11 cellular contexts compared by ENCODE assay signal in genomic region chr16:70694088-70694487, GRCh38. TPM values are rescaled to one million over a fixed set of nuclear protein-coding genes. Genes with fewer than 3 reads are reported as not detected.
DNase-seq lines count a peak whose midpoint lies in the region; ATAC-seq, FAIRE-seq and TF ChIP-seq lines count a peak whose summit lies in the region.
"Had no signal": no experiment of that assay in that cellular context is flagged by ENCODE, and none has a peak within 500 bp of the region (broad histone marks: within the 10 kb centered on the region; RNA-seq: fewer than 3 reads in every experiment).

No MANE protein-coding gene starts in this region.

- H4K20me1 ChIP-seq in HepG2 (ENCODE audit: insufficient read depth, low read length) = no peaks in the 10 kb centered on the region

- CTCF ChIA-PET in HepG2 (lab: Yijun Ruan, JAX; ENCODE audit: low intra/inter-chr PET ratio, low total read pairs) = no interaction called here

- no TSS peak for BruUV-seq in HepG2 (replicated peaks; lab: Mats Ljungman, UMichigan)

- H3K4me1 ChIP-seq in HepG2 (ENCODE audit: insufficient read depth, low read length) = peaks cover 62% of the 10 kb centered on the region
- H3K4me1 ChIP-seq in right lobe of liver = peaks cover 0 to 9% (median 5%) of the 10 kb centered on the region in 4 donors

- H3K79me2 ChIP-seq in HepG2 (ENCODE audit: insufficient read depth, low read length) = no peaks in the 10 kb centered on the region

- no peak overlapping the region for H3K4me3 Mint-ChIP-seq in chondrocyte (ENCODE audit: unreplicated experiment)
- H3K4me3 Mint-ChIP-seq: activated CD4-positive, alpha-beta memory T cell treated with anti-CD3 and anti-CD28 coated beads for 36 hours had no signal

- H3K27me3 Mint-ChIP-seq in chondrocyte (ENCODE audit: low read depth) = no peaks in the 10 kb centered on the region
- H3K27me3 Mint-ChIP-seq: activated CD4-positive, alpha-beta memory T cell treated with anti-CD3 and anti-CD28 coated beads for 36 hours had no signal

- in situ Hi-C loops in HepG2 (cut with HindIII; ENCODE audit: extremely low pct_ligation_motif_present, low pct_unique_long_range_greater_than_20kb) = no loop called here

- H2AFZ ChIP-seq in HepG2 (ENCODE audit: low read length) = no peak overlapping the region

- TF ChIP-seq POLR2A in HepG2 (IDR thresholded peaks at IDR 0.05; ENCODE audit: insufficient read depth in 1 of 2, low read depth in 2 of 2, low read length in 2 of 2) = no peak
- TF ChIP-seq POLR2A in right lobe of liver (IDR thresholded peaks at IDR 0.05) = no peak

- no peaks in the 10 kb centered on the region for H3K9me3 Mint-ChIP-seq in chondrocyte (ENCODE audit: low read depth)
- H3K9me3 Mint-ChIP-seq: activated CD4-positive, alpha-beta memory T cell treated with anti-CD3 and anti-CD28 coated beads for 36 hours had no signal

- H3K36me3 Mint-ChIP-seq in chondrocyte (ENCODE audit: low read depth) = peaks cover 3% of the 10 kb centered on the region

- H3K27me3 ChIP-seq in HepG2 (ENCODE audit: control insufficient read depth in 1 of 2, insufficient read depth in 2 of 2, low read length in 2 of 2) (no peaks in the 10 kb centered on the region), right lobe of liver (no peaks in the 10 kb centered on the region), layer of hippocampus (ENCODE audit: control insufficient read depth, insufficient read depth, low read length) (no peaks in the 10 kb centered on the region)

- peaks cover 90% of the 10 kb centered on the region for H3K4me1 Mint-ChIP-seq in chondrocyte (ENCODE audit: low read depth)

- 87% methylated on average over 10 of the region's 10 CpGs for WGBS in HepG2 (ENCODE audit: low lambda C conversion rate)
- WGBS in right lobe of liver (ENCODE audit: insufficient coverage, low coverage, low lambda C conversion rate, missing lambda C conversion rate) = 83% methylated on average over 1 of the region's 10 CpGs

- no peak overlapping the region for H3K9ac ChIP-seq in HepG2 (ENCODE audit: insufficient read depth, low read depth, low read length)

- DNase-seq in HepG2 (ENCODE audit: low spot score) (no peak), right lobe of liver (no peak), chondrocyte (ENCODE audit: low spot score) (no peak), NCI-H1436 treated with DMSO at 0.1 percent for 48 hours (lab: John Stamatoyannopoulos, UW) (no peak), KG1 (lab: John Stamatoyannopoulos, UW) (no peak), Ammon's horn (ENCODE audit: low spot score) (no peak), DMS79 (lab: John Stamatoyannopoulos, UW) (no peak)
- DNase-seq: activated CD4-positive, alpha-beta memory T cell treated with anti-CD3 and anti-CD28 coated beads for 36 hours; NCI-H1930 had no signal

- H3K9me3 ChIP-seq in HepG2 (ENCODE audit: low read length) = no peaks in the 10 kb centered on the region
- no peaks in the 10 kb centered on the region for H3K9me3 ChIP-seq in right lobe of liver

- H3K36me3 ChIP-seq in HepG2 (replicated peaks in 1 of 2; ENCODE audit: control insufficient read depth in 1 of 2, insufficient read depth in 2 of 2, low read length in 2 of 2) (peaks cover 4 to 8% of the 10 kb centered on the region in 2 experiments; a peak in 2 of 5 replicates), right lobe of liver (no peaks in the 10 kb centered on the region)

- H3K27ac ChIP-seq in HepG2 (ENCODE audit: extremely low read length, insufficient read depth, low read length) = no peak overlapping the region
- H3K27ac ChIP-seq in right lobe of liver = no peak overlapping the region
- peak overlapping the region; percentile 96 for H3K27ac ChIP-seq in layer of hippocampus (ENCODE audit: low read depth, low read length)
- H3K27ac ChIP-seq: C4-2B had no signal

- no peak for TF ChIP-seq RAD21 in HepG2 (CRISPR knock-in tag; IDR thresholded peaks at IDR 0.05)

- H3K4me3 ChIP-seq in HepG2 (replicated peaks in 1 of 3; ENCODE audit: insufficient read depth in 1 of 3, low read depth in 2 of 3, low read length in 3 of 3) (no peak overlapping the region), right lobe of liver (no peak overlapping the region)

- H3K27ac Mint-ChIP-seq in chondrocyte (ENCODE audit: unreplicated experiment) = peak overlapping the region; percentile 100
- H3K27ac Mint-ChIP-seq: activated CD4-positive, alpha-beta memory T cell treated with anti-CD3 and anti-CD28 coated beads for 36 hours had no signal

- H3K4me2 ChIP-seq in HepG2 (ENCODE audit: low read depth, low read length) = no peak overlapping the region

- intact Hi-C loops in HepG2 (cut with micrococcal nuclease; ENCODE audit: unreplicated experiment) (no loop called here), right lobe of liver (cut with DNase I) (no loop called here)

- ATAC-seq in HepG2 (no peak), right lobe of liver (no peak)

- no peak for FAIRE-seq in HepG2 (lab: Jason Lieb, UNC)

- POLR2A ChIA-PET in HepG2 (lab: Yijun Ruan, JAX) = interaction anchor here (2.6 kb wide), 1 partner anchor 31 kb away, joined by 14 read pairs; no protein-coding TSS in a partner anchor

- TF ChIP-seq EP300 in HepG2 (IDR thresholded peaks at IDR 0.05; ENCODE audit: low read depth in 2 of 2, low read length in 2 of 2) (no peak), HepG2 (CRISPR knock-in tag; IDR thresholded peaks at IDR 0.05; ENCODE audit: borderline replicate concordance) (no peak)

- TF ChIP-seq CTCF in HepG2 (CRISPR knock-in tag; IDR thresholded peaks at IDR 0.05) (no peak), right lobe of liver (IDR thresholded peaks at IDR 0.05) (no peak), chondrocyte (IDR thresholded peaks at IDR 0.05) (no peak)

TF ChIP-seq in HepG2, 621 proteins besides CTCF, POLR2A, EP300 and RAD21 (continues in another document):
- TF ChIP-seq FOSL2 (CRISPR knock-in tag; IDR thresholded peaks at IDR 0.05) = 0 out of 2 replicates have a peak, but pooled peaks have one; percentile 26
- peak; percentile 78 for TF ChIP-seq TEAD3 (CRISPR knock-in tag; optimal IDR thresholded peaks at IDR 0.05; ENCODE audit: borderline replicate concordance)
- TF ChIP-seq ZNF761 (CRISPR knock-in tag; conservative IDR thresholded peaks at IDR 0.05) = no peak

RNA-seq across cellular contexts. Expression of gene MTSS2, which starts 8.2 kb away (rescaled TPM):
- 84.6 and 132 TPM in 2 replicates for total RNA-seq in HepG2 (2016; rRNA removed; fragmentation: Illumina TruSeq; extraction: Trizol)
- 43.5 and 50.3 TPM in 2 replicates for total RNA-seq in HepG2 (2016; cell fraction: cytosol; rRNA removed; fragmentation: Illumina TruSeq; extraction: Trizol; ENCODE audit: low read depth)
- total RNA-seq in HepG2 (2016; cell fraction: insoluble cytoplasmic fraction; rRNA removed; fragmentation: Illumina TruSeq; extraction: Trizol) = 77.0 and 127 TPM in 2 replicates
- total RNA-seq in HepG2 (2016; cell fraction: membrane; rRNA removed; fragmentation: Illumina TruSeq; extraction: Trizol) = 144 and 145 TPM in 2 replicates
- total RNA-seq in HepG2 (2016; cell fraction: nucleus; rRNA removed; fragmentation: Illumina TruSeq; extraction: Trizol) = 105 and 134 TPM in 2 replicates
- 242 and 284 TPM in 2 replicates for polyA plus RNA-seq in HepG2 (2011; rRNA removed)
- 101 and 160 TPM in 2 replicates for polyA plus RNA-seq in HepG2 (2011; cell fraction: cytosol; rRNA removed)
- 555 and 802 TPM in 2 replicates for polyA plus RNA-seq in HepG2 (2011; cell fraction: nucleus; rRNA removed)
- polyA plus RNA-seq in HepG2 (2012) = 157 and 253 TPM in 2 replicates
- 47.6 and 47.9 TPM in 2 replicates for polyA plus RNA-seq in HepG2 (2016; cell fraction: cytosol; fragmentation: Illumina TruSeq; extraction: Trizol; ENCODE audit: low read depth)
- polyA plus RNA-seq in HepG2 (2016; cell fraction: insoluble cytoplasmic fraction; fragmentation: Illumina TruSeq; extraction: Trizol; ENCODE audit: low read depth) = 136 and 193 TPM in 2 replicates
- 144 and 154 TPM in 2 replicates for polyA plus RNA-seq in HepG2 (2016; cell fraction: membrane; fragmentation: Illumina TruSeq; extraction: Trizol; ENCODE audit: low read depth)
- polyA plus RNA-seq in HepG2 (2016; cell fraction: nucleus; fragmentation: Illumina TruSeq; extraction: Trizol; ENCODE audit: insufficient read depth, low read depth) = 467 and 522 TPM in 2 replicates
- 24.5 and 186 TPM in 2 replicates for polyA minus RNA-seq in HepG2 (2011; rRNA and poly(A)+ RNA removed; ENCODE audit: low replicate concordance)
- polyA minus RNA-seq in HepG2 (2011; cell fraction: cytosol; rRNA and poly(A)+ RNA removed) = 155 and 166 TPM in 2 replicates
- polyA minus RNA-seq in HepG2 (2011; cell fraction: nucleus; rRNA and poly(A)+ RNA removed) = 97.5 and 127 TPM in 2 replicates
- total RNA-seq in right lobe of liver = 100 to 1,000 TPM in 2 of 6 experiments, 10 to 100 TPM in 4; 28.5 to 117 (median 80.2) TPM
- 243 to 296 TPM (median 282 TPM) in 3 replicates for total RNA-seq in chondrocyte

RNA-seq across cellular contexts. Expression of gene IL34, which starts 47.7 kb away (rescaled TPM):
- total RNA-seq in HepG2 (2016; rRNA removed; fragmentation: Illumina TruSeq; extraction: Trizol) (1.2 and 1.4 TPM in 2 replicates), right lobe of liver (1 to 10 TPM in 1 of 6 experiments, under 1 TPM in 5; 0.27 to 1.1 (median 0.49) TPM), chondrocyte (13.0 to 25.0 TPM (median 20.8 TPM) in 3 replicates)
- 1.0 and 1.6 TPM in 2 replicates for total RNA-seq in HepG2 (2016; cell fraction: cytosol; rRNA removed; fragmentation: Illumina TruSeq; extraction: Trizol; ENCODE audit: low read depth)
- total RNA-seq in HepG2 (2016; cell fraction: insoluble cytoplasmic fraction; rRNA removed; fragmentation: Illumina TruSeq; extraction: Trizol) = 1.2 and 1.3 TPM in 2 replicates
- total RNA-seq in HepG2 (2016; cell fraction: membrane; rRNA removed; fragmentation: Illumina TruSeq; extraction: Trizol) = 1.8 and 2.4 TPM in 2 replicates
- total RNA-seq in HepG2 (2016; cell fraction: nucleus; rRNA removed; fragmentation: Illumina TruSeq; extraction: Trizol) = 0.31 and 0.40 TPM in 2 replicates
- polyA plus RNA-seq in HepG2 (2011; rRNA removed) = 1.3 and 1.6 TPM in 2 replicates
- polyA plus RNA-seq in HepG2 (2011; cell fraction: cytosol; rRNA removed) = 1.1 and 2.2 TPM in 2 replicates
- polyA plus RNA-seq in HepG2 (2011; cell fraction: nucleus; rRNA removed) = 0.83 and 1.9 TPM in 2 replicates
- 0.83 TPM in 2 replicates for polyA plus RNA-seq in HepG2 (2012)
- polyA plus RNA-seq in HepG2 (2016; cell fraction: cytosol; fragmentation: Illumina TruSeq; extraction: Trizol; ENCODE audit: low read depth) = 1.3 and 2.1 TPM in 2 replicates
- polyA plus RNA-seq in HepG2 (2016; cell fraction: insoluble cytoplasmic fraction; fragmentation: Illumina TruSeq; extraction: Trizol; ENCODE audit: low read depth) = 0.84 and 0.90 TPM in 2 replicates
- 1.2 and 1.6 TPM in 2 replicates for polyA plus RNA-seq in HepG2 (2016; cell fraction: membrane; fragmentation: Illumina TruSeq; extraction: Trizol; ENCODE audit: low read depth)
- polyA plus RNA-seq in HepG2 (2016; cell fraction: nucleus; fragmentation: Illumina TruSeq; extraction: Trizol; ENCODE audit: insufficient read depth, low read depth) = 0.96 and 1.1 TPM in 2 replicates
- polyA minus RNA-seq in HepG2 (2011; rRNA and poly(A)+ RNA removed; ENCODE audit: low replicate concordance) = 1.0 TPM in 1 of 2 replicates, not detected in the other
- polyA minus RNA-seq in HepG2 (2011; cell fraction: cytosol; rRNA and poly(A)+ RNA removed) = 0.35 TPM in 1 of 2 replicates, not detected in the other
- polyA minus RNA-seq in HepG2 (2011; cell fraction: nucleus; rRNA and poly(A)+ RNA removed) = 0.50 and 1.5 TPM in 2 replicates
- total RNA-seq: activated CD4-positive, alpha-beta memory T cell treated with anti-CD3 and anti-CD28 coated beads for 36 hours had no signal
